24 cellular contexts compared by ENCODE assay signal in the genomic region with DNA sequence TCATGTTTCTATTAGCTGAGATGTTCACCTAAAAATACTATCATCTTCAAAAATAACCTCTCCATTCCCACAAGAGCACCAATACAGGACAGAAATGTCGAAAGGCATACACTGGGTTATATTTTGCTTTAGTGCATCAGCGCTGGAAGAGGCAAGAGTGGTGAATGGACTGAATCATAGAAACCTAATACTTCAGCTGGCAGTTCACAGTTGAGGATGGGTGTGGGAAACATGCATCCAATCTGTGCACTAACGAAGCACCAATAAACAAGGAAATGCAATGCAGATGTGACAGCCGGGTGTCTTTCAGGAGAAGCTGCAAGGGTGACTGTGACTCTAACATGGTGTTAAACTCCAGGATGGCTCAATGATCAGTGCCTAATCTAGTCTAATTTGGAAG.
DNase-seq lines count a peak whose midpoint lies in the region; ATAC-seq and TF ChIP-seq lines count a peak whose summit lies in the region.
"Had no signal": no experiment of that assay in that cellular context is flagged by ENCODE, and none has a peak within 500 bp of the region (broad histone marks: within the 10 kb centered on the region; RNA-seq: fewer than 3 reads in every experiment).

No MANE protein-coding gene starts in this region.

- intact Hi-C loops in activated CD8-positive, alpha-beta T cell treated with anti-CD3 and anti-CD28 coated beads for 36 hours (cut with micrococcal nuclease), result no loop called here

- H3K4me3 ChIP-seq in skeletal muscle tissue (ENCODE audit: low read length in 3 of 3), result no peak overlapping the region
- H3K4me3 ChIP-seq: MG63, upper lobe of right lung had no signal

- no peak for TF ChIP-seq CTCF in activated CD8-positive, alpha-beta T cell treated with anti-CD3 and anti-CD28 coated beads for 36 hours (IDR thresholded peaks at IDR 0.05)

- peaks cover 26 to 30% (median 30%) of the 10 kb centered on the region in 3 donors for H3K4me1 ChIP-seq in skeletal muscle tissue (ENCODE audit: control insufficient read depth in 3 of 3, insufficient read depth in 3 of 3, low read length in 3 of 3)
- H3K4me1 ChIP-seq: upper lobe of right lung had no signal

- peak overlapping the region; percentile 79 for H3K27ac ChIP-seq in skeletal muscle tissue (ENCODE audit: low read depth, low read length)
- H3K27ac ChIP-seq: upper lobe of right lung had no signal

- H3K4me1 Mint-ChIP-seq in activated T-cell treated with anti-CD3 and anti-CD28 coated beads, Interleukin-2, amount 50 U/mL, for 24 hours (ENCODE audit: low read depth), result peaks cover 53% of the 10 kb centered on the region
- peaks cover 47% of the 10 kb centered on the region for H3K4me1 Mint-ChIP-seq in activated CD8-positive, alpha-beta T cell treated with anti-CD3 and anti-CD28 coated beads for 36 hours (ENCODE audit: low read depth)

- no peak for DNase-seq in activated T-cell treated with anti-CD3 and anti-CD28 coated beads, Interleukin-2, amount 50 U/mL, for 24 hours
- DNase-seq in activated T-cell treated with anti-CD3 and anti-CD28 coated beads, Interleukin-2, amount 50 U/mL, for 1 hour, result no peak
- DNase-seq in activated CD8-positive, alpha-beta T cell treated with anti-CD3 and anti-CD28 coated beads for 36 hours, result no peak
- DNase-seq in iris pigment epithelial cell (ENCODE audit: low read depth), result peak; percentile 25
- DNase-seq in SIG-M5 (lab: John Stamatoyannopoulos, UW), result no peak
- DNase-seq in NCI-H2227 (lab: John Stamatoyannopoulos, UW; ENCODE audit: unreplicated experiment), result no peak
- no peak for DNase-seq in G401 (ENCODE audit: low spot score)
- DNase-seq: 8988T; activated CD4-positive, alpha-beta T cell treated with anti-CD3 and anti-CD28 coated beads for 48 hours; activated CD8-positive, alpha-beta memory T cell treated with anti-CD3 and anti-CD28 coated beads, Interleukin-2, amount 50 U/mL, for 4 hours; C1 segment of cervical spinal cord; caudate nucleus; GDM1; glutamatergic neuron; GOT3; MG63; NCI-H1436; NCI-H526 treated with DMSO at 0.1 percent for 48 hours; retina; Right ventricle myocardium superior; stimulated activated CD8-positive, alpha-beta memory T cell treated with anti-CD3 and anti-CD28 coated beads, Interleukin-4, amount 100 ng/mL, for 48 hours; upper lobe of right lung had no signal

- ATAC-seq in activated CD8-positive, alpha-beta T cell treated with anti-CD3 and anti-CD28 coated beads for 36 hours, result no peak
- ATAC-seq: left lobe of liver, upper lobe of right lung had no signal

- no peak overlapping the region for H3K4me3 Mint-ChIP-seq in activated T-cell treated with anti-CD3 and anti-CD28 coated beads, Interleukin-2, amount 50 U/mL, for 24 hours
- no peak overlapping the region for H3K4me3 Mint-ChIP-seq in activated CD8-positive, alpha-beta T cell treated with anti-CD3 and anti-CD28 coated beads for 36 hours

- H3K36me3 ChIP-seq in skeletal muscle tissue (ENCODE audit: control insufficient read depth in 3 of 3, insufficient read depth in 3 of 3, low read length in 3 of 3), result peaks cover 4 to 20% (median 4%) of the 10 kb centered on the region in 3 donors

- peaks cover 5% of the 10 kb centered on the region for H3K9me3 Mint-ChIP-seq in activated T-cell treated with anti-CD3 and anti-CD28 coated beads, Interleukin-2, amount 50 U/mL, for 24 hours
- H3K9me3 Mint-ChIP-seq in activated CD8-positive, alpha-beta T cell treated with anti-CD3 and anti-CD28 coated beads for 36 hours, result peaks cover 9% of the 10 kb centered on the region

- in situ Hi-C loops in G401 (cut with HindIII; ENCODE audit: low sequenced_read_pairs), result no loop called here

- CTCF ChIA-PET in activated CD8-positive, alpha-beta T cell treated with anti-CD3 and anti-CD28 coated beads for 36 hours (lab: Charles Lee), result no interaction called here

- H3K27me3 Mint-ChIP-seq in activated T-cell treated with anti-CD3 and anti-CD28 coated beads, Interleukin-2, amount 50 U/mL, for 24 hours, result no peaks in the 10 kb centered on the region
- H3K27me3 Mint-ChIP-seq in activated CD8-positive, alpha-beta T cell treated with anti-CD3 and anti-CD28 coated beads for 36 hours, result no peaks in the 10 kb centered on the region

- peak overlapping the region in 2 of 3 donors; percentile 4 to 22 for H3K9ac ChIP-seq in skeletal muscle tissue (ENCODE audit: low read depth in 1 of 3, low read length in 3 of 3)

- H3K27me3 ChIP-seq in skeletal muscle tissue (ENCODE audit: control insufficient read depth in 3 of 3, insufficient read depth in 3 of 3, low read length in 3 of 3), result no peaks in the 10 kb centered on the region
- H3K27me3 ChIP-seq: MG63, upper lobe of right lung had no signal

- POLR2A ChIA-PET in activated CD8-positive, alpha-beta T cell treated with anti-CD3 and anti-CD28 coated beads for 36 hours (lab: Charles Lee), result interaction anchor here (2.4 kb wide), 1 partner anchor 12 kb away, joined by 9 read pairs; no protein-coding TSS in a partner anchor

- peaks cover 67% of the 10 kb centered on the region for H3K36me3 Mint-ChIP-seq in activated T-cell treated with anti-CD3 and anti-CD28 coated beads, Interleukin-2, amount 50 U/mL, for 24 hours (ENCODE audit: low read depth)
- H3K36me3 Mint-ChIP-seq in activated CD8-positive, alpha-beta T cell treated with anti-CD3 and anti-CD28 coated beads for 36 hours (ENCODE audit: low read depth), result peaks cover 54% of the 10 kb centered on the region

- H3K9me3 ChIP-seq in skeletal muscle tissue (ENCODE audit: control insufficient read depth in 3 of 3, low read length in 3 of 3), result no peaks in the 10 kb centered on the region
- H3K9me3 ChIP-seq: MG63, upper lobe of right lung had no signal

- peak overlapping the region; percentile 70 for H3K27ac Mint-ChIP-seq in activated T-cell treated with anti-CD3 and anti-CD28 coated beads, Interleukin-2, amount 50 U/mL, for 24 hours
- H3K27ac Mint-ChIP-seq in activated CD8-positive, alpha-beta T cell treated with anti-CD3 and anti-CD28 coated beads for 36 hours, result peak overlapping the region; percentile 32
